ENCODE assay signal across 9 cellular contexts in the genomic region with DNA sequence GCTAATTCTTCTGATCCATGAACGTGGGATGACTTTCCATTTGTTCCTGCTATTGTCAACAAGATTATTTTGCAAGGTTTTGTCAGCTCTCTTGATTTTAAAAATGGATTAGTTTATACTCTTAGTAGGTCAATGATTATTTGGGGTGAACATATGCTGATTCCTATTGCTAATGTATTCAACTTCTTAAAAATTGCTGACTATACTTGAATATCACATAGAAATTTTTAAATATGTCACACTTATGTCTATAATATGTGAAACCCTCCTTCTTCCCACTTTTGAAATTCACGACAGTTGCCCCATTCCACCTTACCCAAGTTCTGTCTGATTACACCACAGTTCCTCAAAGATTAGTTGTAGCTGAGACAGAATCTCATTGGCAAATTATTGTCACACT.
"Had no signal": no experiment of that assay in that cellular context is flagged by ENCODE, and none has a peak within 500 bp of the region (broad histone marks: within the 10 kb centered on the region; RNA-seq: fewer than 3 reads in every experiment).

No MANE protein-coding gene starts in this region.

- DNase-seq: H9, HCEC 1CT, Karpas-422, KBM-7 had no signal

- FAIRE-seq: H1, H54, HTR-8/SVneo had no signal

- H3K4me3 ChIP-seq: GM23338 had no signal

- H2AFZ ChIP-seq: GM23338 had no signal

- H3K9ac ChIP-seq: KMS-11 had no signal

- H3K27ac ChIP-seq: KMS-11 had no signal

- H3K4me2 ChIP-seq: GM23338, KMS-11 had no signal

- ATAC-seq: GM23338 had no signal
